ENCODE assay signal across 30 cellular contexts in the genomic region with DNA sequence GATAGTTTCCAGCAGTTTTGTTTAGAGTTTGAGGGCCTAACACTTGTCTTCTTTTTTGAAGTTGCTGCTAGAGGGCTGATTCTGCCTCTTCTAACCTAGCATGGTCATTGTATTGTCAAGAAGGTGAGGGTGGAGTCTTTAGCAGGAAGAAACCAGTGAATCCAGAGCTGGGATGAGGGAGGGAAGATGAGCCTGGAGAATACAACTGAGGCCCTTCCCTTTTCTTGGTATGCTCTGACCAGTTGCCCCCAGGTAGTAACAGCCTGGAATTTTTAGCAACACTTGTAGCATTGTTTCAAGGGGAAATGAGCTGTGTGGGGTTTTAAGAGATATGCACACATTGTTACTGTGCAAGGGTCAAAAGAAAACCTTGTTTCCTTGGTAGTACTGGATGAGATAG.
"Had no signal": no experiment of that assay in that cellular context is flagged by ENCODE, and none has a peak within 500 bp of the region (broad histone marks: within the 10 kb centered on the region; RNA-seq: fewer than 3 reads in every experiment).

No MANE protein-coding gene starts in this region.

- H3K36me3 ChIP-seq: left lung, lower lobe of right lung, neural progenitor cell, neutrophil, ovary, right atrium auricular region, vagina had no signal

- H3K27ac Mint-ChIP-seq: mesothelial cell of epicardium; natural killer cell; nephron progenitor cell; neural progenitor cell; progenitor cell of endocrine pancreas; stimulated activated memory B cell treated with anti-CD40 and anti-IgM and Interleukin-4, amounts not matched to agents 10 μg/mL and 1 μg/mL and 100 μg/mL, for 72 hours; stimulated activated naive CD8-positive, alpha-beta T cell treated with anti-CD3 and anti-CD28 coated beads, Interleukin-15, amount 100 ng/mL, for 72 hours had no signal

- H3K9me3 Mint-ChIP-seq: natural killer cell; stimulated activated naive CD8-positive, alpha-beta T cell treated with anti-CD3 and anti-CD28 coated beads, Interleukin-15, amount 100 ng/mL, for 72 hours had no signal

- FAIRE-seq: kidney had no signal

- H3K4me3 Mint-ChIP-seq: mesothelial cell of epicardium; naive B cell; natural killer cell; nephron progenitor cell; neural progenitor cell; stimulated activated memory B cell treated with anti-CD40 and anti-IgM and Interleukin-4, amounts not matched to agents 10 μg/mL and 1 μg/mL and 100 μg/mL, for 72 hours; stimulated activated naive CD8-positive, alpha-beta T cell treated with anti-CD3 and anti-CD28 coated beads, Interleukin-15, amount 100 ng/mL, for 72 hours had no signal

- H3K4me1 ChIP-seq: right atrium auricular region, vagina had no signal

- H3K4me3 ChIP-seq: left lung, lower lobe of right lung, neural progenitor cell, ovary, right atrium auricular region, right lobe of liver, smooth muscle cell, tibial nerve, upper lobe of left lung, vagina had no signal

- H3K36me3 Mint-ChIP-seq: mesothelial cell of epicardium; naive B cell; natural killer cell; stimulated activated memory B cell treated with anti-CD40 and anti-IgM and Interleukin-4, amounts not matched to agents 10 μg/mL and 1 μg/mL and 100 μg/mL, for 72 hours had no signal

- H3K27me3 Mint-ChIP-seq: stimulated activated memory B cell treated with anti-CD40 and anti-IgM and Interleukin-4, amounts not matched to agents 10 μg/mL and 1 μg/mL and 100 μg/mL, for 72 hours; stimulated activated naive CD8-positive, alpha-beta T cell treated with anti-CD3 and anti-CD28 coated beads, Interleukin-15, amount 100 ng/mL, for 72 hours had no signal

- DNase-seq: hippocampal formation; kidney; left colon; left lung; lower lobe of right lung; mammary epithelial cell; mesenchymal stem cell; naive B cell; natural killer cell; nephron progenitor cell; occipital lobe; ovary; right lobe of liver; stimulated activated CD4-positive, alpha-beta T cell treated with anti-CD3 and anti-CD28 coated beads, Interleukin-1b, Interleukin-23, amount 100 ng/mL, for 48 hours; stimulated activated CD4-positive, alpha-beta T cell treated with anti-CD3 and anti-CD28 coated beads, Interleukin-2, amount 100 ng/mL, for 48 hours; stimulated activated CD4-positive, alpha-beta T cell treated with anti-CD3 and anti-CD28 coated beads, Interleukin-4, amount 100 ng/mL, for 4 hours; stimulated activated CD8-positive, alpha-beta memory T cell treated with anti-CD3 and anti-CD28 coated beads, Interleukin-4, amount 100 ng/mL, for 48 hours; stimulated activated naive CD4-positive, alpha-beta T cell treated with Interleukin-2 at 50 U/mL for 16 hours; stimulated activated naive CD8-positive, alpha-beta T cell treated with anti-CD3 and anti-CD28 coated beads, Interleukin-15, amount 100 ng/mL, for 72 hours; substantia nigra; upper lobe of left lung had no signal

- ATAC-seq: left colon; left lung; lower lobe of right lung; natural killer cell; right lobe of liver; stimulated activated memory B cell treated with anti-CD40 and anti-IgM and Interleukin-4, amounts not matched to agents 10 μg/mL and 1 μg/mL and 100 μg/mL, for 72 hours; stimulated activated naive CD8-positive, alpha-beta T cell treated with anti-CD3 and anti-CD28 coated beads, Interleukin-15, amount 100 ng/mL, for 72 hours had no signal

- H3K9ac ChIP-seq: neural progenitor cell had no signal

- H3K27me3 ChIP-seq: left lung, neural progenitor cell, neutrophil, ovary, right atrium auricular region, right lobe of liver, tibial nerve, upper lobe of left lung, vagina had no signal

- H3K4me1 Mint-ChIP-seq: natural killer cell; stimulated activated memory B cell treated with anti-CD40 and anti-IgM and Interleukin-4, amounts not matched to agents 10 μg/mL and 1 μg/mL and 100 μg/mL, for 72 hours; stimulated activated naive CD8-positive, alpha-beta T cell treated with anti-CD3 and anti-CD28 coated beads, Interleukin-15, amount 100 ng/mL, for 72 hours had no signal

- H3K9me3 ChIP-seq: left lung, lower lobe of right lung, neutrophil, ovary, right atrium auricular region, right lobe of liver, tibial nerve, upper lobe of left lung, vagina had no signal

- H2AFZ ChIP-seq: neural progenitor cell had no signal

- H3K4me2 ChIP-seq: neural progenitor cell, smooth muscle cell had no signal

- H3K27ac ChIP-seq: left lung, lower lobe of right lung, neutrophil, ovary, right atrium auricular region, right lobe of liver, upper lobe of left lung, vagina had no signal
